Comparison of ENCODE assay signal across 2 cellular contexts in the genomic region with DNA sequence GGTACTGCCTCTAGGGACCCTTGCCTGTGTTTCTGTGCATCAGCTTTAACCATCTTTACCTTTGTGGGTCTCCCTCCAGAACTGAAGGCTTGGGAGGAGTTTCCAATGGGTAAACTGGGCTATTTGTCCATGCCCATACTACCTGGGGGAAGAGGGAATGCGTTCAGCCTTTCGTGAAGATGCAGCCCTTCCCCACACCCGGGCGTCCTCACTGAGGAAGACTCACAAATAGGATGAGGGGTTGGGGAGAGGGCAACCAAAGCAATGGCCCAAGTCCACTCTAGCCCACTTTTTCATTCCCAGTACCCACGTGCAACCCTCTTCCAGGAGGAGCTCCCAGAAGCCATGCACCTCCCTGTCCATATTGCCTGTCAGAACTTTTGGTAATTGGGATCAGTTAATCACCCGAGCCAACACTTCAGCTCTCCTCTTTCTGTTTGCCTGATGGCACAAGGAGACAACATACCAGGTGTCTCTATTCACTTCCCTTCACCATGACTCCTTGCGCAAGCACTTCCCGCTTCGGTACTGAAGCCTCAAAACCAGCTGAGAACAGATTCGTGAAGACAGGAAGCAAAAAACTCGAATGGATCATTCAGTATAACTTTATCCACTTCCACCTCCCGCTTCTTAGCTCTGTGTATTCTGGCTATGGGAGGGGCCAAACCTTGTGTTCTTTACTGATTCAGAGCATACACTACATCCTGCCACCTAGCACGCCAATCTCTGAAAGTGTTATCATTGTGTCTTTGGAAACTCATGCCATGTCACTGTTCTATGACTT.
TF ChIP-seq lines count a peak whose summit lies in the region.

No MANE protein-coding gene starts in this region.

TF ChIP-seq in GM23338, 12 proteins besides CTCF, POLR2A, EP300 and RAD21 (continued from another document):
- TF ChIP-seq, protein P1, sequence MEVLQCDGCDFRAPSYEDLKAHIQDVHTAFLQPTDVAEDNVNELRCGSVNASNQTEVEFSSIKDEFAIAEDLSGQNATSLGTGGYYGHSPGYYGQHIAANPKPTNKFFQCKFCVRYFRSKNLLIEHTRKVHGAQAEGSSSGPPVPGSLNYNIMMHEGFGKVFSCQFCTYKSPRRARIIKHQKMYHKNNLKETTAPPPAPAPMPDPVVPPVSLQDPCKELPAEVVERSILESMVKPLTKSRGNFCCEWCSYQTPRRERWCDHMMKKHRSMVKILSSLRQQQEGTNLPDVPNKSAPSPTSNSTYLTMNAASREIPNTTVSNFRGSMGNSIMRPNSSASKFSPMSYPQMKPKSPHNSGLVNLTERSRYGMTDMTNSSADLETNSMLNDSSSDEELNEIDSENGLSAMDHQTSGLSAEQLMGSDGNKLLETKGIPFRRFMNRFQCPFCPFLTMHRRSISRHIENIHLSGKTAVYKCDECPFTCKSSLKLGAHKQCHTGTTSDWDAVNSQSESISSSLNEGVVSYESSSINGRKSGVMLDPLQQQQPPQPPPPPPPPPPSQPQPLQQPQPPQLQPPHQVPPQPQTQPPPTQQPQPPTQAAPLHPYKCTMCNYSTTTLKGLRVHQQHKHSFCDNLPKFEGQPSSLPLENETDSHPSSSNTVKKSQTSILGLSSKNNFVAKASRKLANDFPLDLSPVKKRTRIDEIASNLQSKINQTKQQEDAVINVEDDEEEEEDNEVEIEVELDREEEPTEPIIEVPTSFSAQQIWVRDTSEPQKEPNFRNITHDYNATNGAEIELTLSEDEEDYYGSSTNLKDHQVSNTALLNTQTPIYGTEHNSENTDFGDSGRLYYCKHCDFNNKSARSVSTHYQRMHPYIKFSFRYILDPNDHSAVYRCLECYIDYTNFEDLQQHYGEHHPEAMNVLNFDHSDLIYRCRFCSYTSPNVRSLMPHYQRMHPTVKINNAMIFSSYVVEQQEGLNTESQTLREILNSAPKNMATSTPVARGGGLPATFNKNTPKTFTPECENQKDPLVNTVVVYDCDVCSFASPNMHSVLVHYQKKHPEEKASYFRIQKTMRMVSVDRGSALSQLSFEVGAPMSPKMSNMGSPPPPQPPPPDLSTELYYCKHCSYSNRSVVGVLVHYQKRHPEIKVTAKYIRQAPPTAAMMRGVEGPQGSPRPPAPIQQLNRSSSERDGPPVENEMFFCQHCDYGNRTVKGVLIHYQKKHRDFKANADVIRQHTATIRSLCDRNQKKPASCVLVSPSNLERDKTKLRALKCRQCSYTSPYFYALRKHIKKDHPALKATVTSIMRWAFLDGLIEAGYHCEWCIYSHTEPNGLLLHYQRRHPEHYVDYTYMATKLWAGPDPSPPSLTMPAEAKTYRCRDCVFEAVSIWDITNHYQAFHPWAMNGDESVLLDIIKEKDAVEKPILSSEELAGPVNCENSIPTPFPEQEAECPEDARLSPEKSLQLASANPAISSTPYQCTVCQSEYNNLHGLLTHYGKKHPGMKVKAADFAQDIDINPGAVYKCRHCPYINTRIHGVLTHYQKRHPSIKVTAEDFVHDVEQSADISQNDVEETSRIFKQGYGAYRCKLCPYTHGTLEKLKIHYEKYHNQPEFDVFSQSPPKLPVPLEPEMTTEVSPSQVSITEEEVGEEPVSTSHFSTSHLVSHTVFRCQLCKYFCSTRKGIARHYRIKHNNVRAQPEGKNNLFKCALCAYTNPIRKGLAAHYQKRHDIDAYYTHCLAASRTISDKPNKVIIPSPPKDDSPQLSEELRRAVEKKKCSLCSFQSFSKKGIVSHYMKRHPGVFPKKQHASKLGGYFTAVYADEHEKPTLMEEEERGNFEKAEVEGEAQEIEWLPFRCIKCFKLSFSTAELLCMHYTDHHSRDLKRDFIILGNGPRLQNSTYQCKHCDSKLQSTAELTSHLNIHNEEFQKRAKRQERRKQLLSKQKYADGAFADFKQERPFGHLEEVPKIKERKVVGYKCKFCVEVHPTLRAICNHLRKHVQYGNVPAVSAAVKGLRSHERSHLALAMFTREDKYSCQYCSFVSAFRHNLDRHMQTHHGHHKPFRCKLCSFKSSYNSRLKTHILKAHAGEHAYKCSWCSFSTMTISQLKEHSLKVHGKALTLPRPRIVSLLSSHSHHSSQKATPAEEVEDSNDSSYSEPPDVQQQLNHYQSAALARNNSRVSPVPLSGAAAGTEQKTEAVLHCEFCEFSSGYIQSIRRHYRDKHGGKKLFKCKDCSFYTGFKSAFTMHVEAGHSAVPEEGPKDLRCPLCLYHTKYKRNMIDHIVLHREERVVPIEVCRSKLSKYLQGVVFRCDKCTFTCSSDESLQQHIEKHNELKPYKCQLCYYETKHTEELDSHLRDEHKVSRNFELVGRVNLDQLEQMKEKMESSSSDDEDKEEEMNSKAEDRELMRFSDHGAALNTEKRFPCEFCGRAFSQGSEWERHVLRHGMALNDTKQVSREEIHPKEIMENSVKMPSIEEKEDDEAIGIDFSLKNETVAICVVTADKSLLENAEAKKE (CRISPR knock-in tag; IDR thresholded peaks at IDR 0.05), result no peak
- no peak for TF ChIP-seq EZH2 (IDR thresholded peaks at IDR 0.05; ENCODE audit: low read depth, unreplicated experiment)
- no peak for TF ChIP-seq NANOG (IDR thresholded peaks at IDR 0.05; ENCODE audit: borderline replicate concordance)
- TF ChIP-seq ZNF331 (CRISPR knock-in tag; IDR thresholded peaks at IDR 0.05; ENCODE audit: low read depth), result no peak
- no peak for TF ChIP-seq STAT1 (IDR thresholded peaks at IDR 0.05; ENCODE audit: unreplicated experiment)
- TF ChIP-seq POLR2AphosphoS5 (IDR thresholded peaks at IDR 0.05; ENCODE audit: low read depth), result no peak
- TF ChIP-seq, protein P2, sequence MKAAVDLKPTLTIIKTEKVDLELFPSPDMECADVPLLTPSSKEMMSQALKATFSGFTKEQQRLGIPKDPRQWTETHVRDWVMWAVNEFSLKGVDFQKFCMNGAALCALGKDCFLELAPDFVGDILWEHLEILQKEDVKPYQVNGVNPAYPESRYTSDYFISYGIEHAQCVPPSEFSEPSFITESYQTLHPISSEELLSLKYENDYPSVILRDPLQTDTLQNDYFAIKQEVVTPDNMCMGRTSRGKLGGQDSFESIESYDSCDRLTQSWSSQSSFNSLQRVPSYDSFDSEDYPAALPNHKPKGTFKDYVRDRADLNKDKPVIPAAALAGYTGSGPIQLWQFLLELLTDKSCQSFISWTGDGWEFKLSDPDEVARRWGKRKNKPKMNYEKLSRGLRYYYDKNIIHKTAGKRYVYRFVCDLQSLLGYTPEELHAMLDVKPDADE (IDR thresholded peaks at IDR 0.05), result no peak

TF ChIP-seq in WTC11, 78 proteins besides CTCF, POLR2A, EP300 and RAD21 (continued from another document):
- TF ChIP-seq ZSCAN18 (CRISPR knock-in tag; IDR thresholded peaks at IDR 0.05) (no peak), CDX4 (CRISPR knock-in tag; IDR thresholded peaks at IDR 0.05; ENCODE audit: borderline replicate concordance) (no peak), NR1H2 (CRISPR knock-in tag; IDR thresholded peaks at IDR 0.05) (no peak), TCF7 (CRISPR knock-in tag; IDR thresholded peaks at IDR 0.05; ENCODE audit: low read depth) (no peak), FOXJ3 (CRISPR knock-in tag; IDR thresholded peaks at IDR 0.05; ENCODE audit: borderline replicate concordance) (no peak), ATF2 (CRISPR knock-in tag; IDR thresholded peaks at IDR 0.05; ENCODE audit: borderline replicate concordance, low read depth) (no peak)
